ENCODE assay signal across 8 cellular contexts in genomic region chr1:210446479-210446878, GRCh38.
DNase-seq lines count a peak whose midpoint lies in the region; ATAC-seq lines count a peak whose summit lies in the region.

No MANE protein-coding gene starts in this region.

- peak; percentile 98 for ATAC-seq in GM21529 (IDR thresholded peaks at IDR 0.05; ENCODE audit: unreplicated experiment)
- ATAC-seq in GM19023 (IDR thresholded peaks at IDR 0.05; ENCODE audit: unreplicated experiment) = no peak

- H3K27ac Mint-ChIP-seq in activated T-cell treated with anti-CD3 and anti-CD28 coated beads, Interleukin-2, amount 50 U/mL, for 24 hours = peak overlapping the region; percentile 86

- no peaks in the 10 kb centered on the region for H3K27me3 ChIP-seq in neuron (ENCODE audit: insufficient read depth, low read length)

- H3K4me3 ChIP-seq in neuron (ENCODE audit: low read length) = peak overlapping the region; percentile 12

- H3K27me3 Mint-ChIP-seq in activated T-cell treated with anti-CD3 and anti-CD28 coated beads, Interleukin-2, amount 50 U/mL, for 24 hours = peaks cover 10% of the 10 kb centered on the region

- no peak overlapping the region for H3K4me3 Mint-ChIP-seq in activated T-cell treated with anti-CD3 and anti-CD28 coated beads, Interleukin-2, amount 50 U/mL, for 24 hours

- no peak overlapping the region for H2AFZ ChIP-seq in neuron (ENCODE audit: low read depth, low read length)

- H3K4me1 ChIP-seq in neuron (ENCODE audit: insufficient read depth, low read length) = peaks cover 21% of the 10 kb centered on the region

- DNase-seq in NCI-H510A (lab: John Stamatoyannopoulos, UW) (peak; percentile 10), NCI-H2171 treated with DMSO at 0.1 percent for 48 hours (lab: John Stamatoyannopoulos, UW) (no peak), NK-92 (lab: John Stamatoyannopoulos, UW; ENCODE audit: unreplicated experiment) (no peak), C1 segment of cervical spinal cord (lab: John Stamatoyannopoulos, UW) (no peak)
- peak; percentile 84 for DNase-seq in activated T-cell treated with anti-CD3 and anti-CD28 coated beads, Interleukin-2, amount 50 U/mL, for 24 hours

- H3K4me1 Mint-ChIP-seq in activated T-cell treated with anti-CD3 and anti-CD28 coated beads, Interleukin-2, amount 50 U/mL, for 24 hours (ENCODE audit: low read depth) = peaks cover 32% of the 10 kb centered on the region

- H3K9me3 ChIP-seq in neuron (ENCODE audit: low read length) = no peaks in the 10 kb centered on the region

- no peaks in the 10 kb centered on the region for H3K36me3 ChIP-seq in neuron (ENCODE audit: insufficient read depth, low read length)

- H3K36me3 Mint-ChIP-seq in activated T-cell treated with anti-CD3 and anti-CD28 coated beads, Interleukin-2, amount 50 U/mL, for 24 hours (ENCODE audit: low read depth) = no peaks in the 10 kb centered on the region

- no peaks in the 10 kb centered on the region for H3K9me3 Mint-ChIP-seq in activated T-cell treated with anti-CD3 and anti-CD28 coated beads, Interleukin-2, amount 50 U/mL, for 24 hours

Comparison
In these comparisons a context has a peak if more than half of its experiments do, and no peak if none do; other contexts are left out.
1. DNase-seq: peak in NCI-H510A (single experiment) and activated T-cell treated with anti-CD3 and anti-CD28 coated beads, Interleukin-2, amount 50 U/mL, for 24 hours (single experiment); none in NCI-H2171 treated with DMSO at 0.1 percent for 48 hours (single experiment), NK-92 (single experiment) and C1 segment of cervical spinal cord (0 of 14).